In the genomic region with DNA sequence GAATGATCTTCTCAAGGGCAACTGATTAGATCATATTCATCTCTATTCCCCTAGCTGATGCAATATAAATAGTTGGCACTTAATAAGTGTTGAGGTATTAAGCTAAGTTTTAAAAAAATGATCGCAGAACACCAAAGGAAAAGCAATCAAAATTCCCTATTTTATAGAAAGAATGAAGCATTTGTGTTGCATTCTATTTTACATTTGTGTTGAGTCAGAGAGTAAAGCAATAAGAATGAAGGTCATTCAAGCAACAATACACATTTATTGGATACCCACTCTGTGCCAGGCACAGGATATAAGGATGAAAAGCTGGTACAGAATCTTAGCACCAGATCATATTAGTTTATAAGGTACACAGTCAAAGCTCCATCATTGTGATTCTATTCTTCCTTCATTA, we compare ENCODE assay signal across 29 cellular contexts.
"Had no signal": no experiment of that assay in that cellular context is flagged by ENCODE, and none has a peak within 500 bp of the region (broad histone marks: within the 10 kb centered on the region; RNA-seq: fewer than 3 reads in every experiment).

No MANE protein-coding gene starts in this region.

- H3K27ac ChIP-seq: coronary artery, gastrocnemius medialis, heart left ventricle, hepatocyte, left lung, pancreas, right atrium auricular region, thoracic aorta, tibial nerve, upper lobe of left lung had no signal

- H3K4me3 Mint-ChIP-seq: effector memory CD8-positive, alpha-beta T cell; naive thymus-derived CD4-positive, alpha-beta T cell; nephron; stimulated activated naive CD8-positive, alpha-beta T cell treated with anti-CD3 and anti-CD28 coated beads, Interleukin-15, amount 100 ng/mL, for 72 hours had no signal

- H3K27me3 Mint-ChIP-seq: effector memory CD8-positive, alpha-beta T cell; naive thymus-derived CD4-positive, alpha-beta T cell; progenitor cell of endocrine pancreas; stimulated activated naive CD8-positive, alpha-beta T cell treated with anti-CD3 and anti-CD28 coated beads, Interleukin-15, amount 100 ng/mL, for 72 hours had no signal

- H3K27me3 ChIP-seq: gastrocnemius medialis, heart left ventricle, hepatocyte, left lung, pancreas, right atrium auricular region, tibial nerve, upper lobe of left lung had no signal

- H3K79me2 ChIP-seq: hepatocyte had no signal

- H3K27ac Mint-ChIP-seq: effector memory CD8-positive, alpha-beta T cell; naive thymus-derived CD4-positive, alpha-beta T cell; nephron; progenitor cell of endocrine pancreas; stimulated activated naive CD8-positive, alpha-beta T cell treated with anti-CD3 and anti-CD28 coated beads, Interleukin-15, amount 100 ng/mL, for 72 hours had no signal

- H3K4me2 ChIP-seq: hepatocyte, smooth muscle cell had no signal

- H3K4me1 ChIP-seq: gastrocnemius medialis, heart left ventricle, left lung, pancreas, right atrium auricular region, tibial nerve, upper lobe of left lung had no signal

- ATAC-seq: effector memory CD8-positive, alpha-beta T cell; gastrocnemius medialis; heart left ventricle; left cardiac atrium; left lung; naive thymus-derived CD4-positive, alpha-beta T cell; pancreas; sciatic nerve; stimulated activated naive CD8-positive, alpha-beta T cell treated with anti-CD3 and anti-CD28 coated beads, Interleukin-15, amount 100 ng/mL, for 72 hours had no signal

- H3K36me3 Mint-ChIP-seq: naive thymus-derived CD4-positive, alpha-beta T cell had no signal

- DNase-seq: central memory CD4-positive, alpha-beta T cell; dermis blood vessel endothelial cell; effector memory CD8-positive, alpha-beta T cell; gastrocnemius medialis; heart left ventricle; kidney; left cardiac atrium; left lung; mesendoderm; midbrain; naive thymus-derived CD4-positive, alpha-beta T cell; nucleus accumbens; pancreas; stimulated activated CD4-positive, alpha-beta T cell treated with anti-CD3 and anti-CD28 coated beads, Interleukin-12 subunit alpha, Interleukin-12 subunit beta, amount 100 ng/mL, for 4 hours; stimulated activated CD4-positive, alpha-beta T cell treated with anti-CD3 and anti-CD28 coated beads, Interleukin-1b, Interleukin-23, amount 100 ng/mL, for 48 hours; stimulated activated CD4-positive, alpha-beta T cell treated with anti-CD3 and anti-CD28 coated beads, Interleukin-4, amount 100 ng/mL, for 1 hour; stimulated activated CD8-positive, alpha-beta memory T cell treated with anti-CD3 and anti-CD28 coated beads, Interleukin-4, amount 100 ng/mL, for 48 hours; stimulated activated naive CD4-positive, alpha-beta T cell; stimulated activated naive CD8-positive, alpha-beta T cell treated with anti-CD3 and anti-CD28 coated beads, Interleukin-15, amount 100 ng/mL, for 72 hours; upper lobe of left lung had no signal

- H3K4me1 Mint-ChIP-seq: naive thymus-derived CD4-positive, alpha-beta T cell; stimulated activated naive CD8-positive, alpha-beta T cell treated with anti-CD3 and anti-CD28 coated beads, Interleukin-15, amount 100 ng/mL, for 72 hours had no signal

- H3K9me3 ChIP-seq: gastrocnemius medialis, heart left ventricle, left lung, pancreas, right atrium auricular region, thoracic aorta, tibial nerve, upper lobe of left lung had no signal

- H3K9me3 Mint-ChIP-seq: nephron had no signal

- H2AFZ ChIP-seq: hepatocyte had no signal
